In the genomic region with DNA sequence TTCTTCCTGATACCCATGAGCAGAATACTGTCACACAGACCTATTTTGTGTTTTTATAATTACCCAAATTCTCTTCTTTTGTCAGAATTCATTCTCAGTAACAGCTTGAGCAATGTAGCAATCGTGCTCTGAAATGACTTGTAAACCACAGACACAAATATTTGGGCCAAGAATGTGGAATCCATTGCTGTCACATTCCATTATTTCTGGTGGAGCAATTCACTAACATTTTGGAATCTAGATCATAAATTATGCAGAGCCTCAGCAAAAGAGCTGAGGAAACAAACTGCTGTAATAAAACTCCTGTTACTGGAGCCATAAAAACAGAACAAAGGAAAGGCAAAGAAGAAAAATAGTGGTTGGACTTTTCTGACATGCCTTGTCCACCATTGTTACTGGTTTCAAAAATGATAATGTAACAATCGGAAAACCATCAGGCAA, we compare ENCODE assay signal across 13 cellular contexts.
DNase-seq lines count a peak whose midpoint lies in the region; ATAC-seq and TF ChIP-seq lines count a peak whose summit lies in the region.
"Had no signal": no experiment of that assay in that cellular context is flagged by ENCODE, and none has a peak within 500 bp of the region (broad histone marks: within the 10 kb centered on the region; RNA-seq: fewer than 3 reads in every experiment).

No MANE protein-coding gene starts in this region.

- no peak overlapping the region for H3K4me2 ChIP-seq in mesenchymal stem cell (ENCODE audit: low read length, poor library complexity, severe bottlenecking)

- H3K18ac ChIP-seq in mesenchymal stem cell (ENCODE audit: low read depth in 1 of 2, low read length in 2 of 2): peak overlapping the region in 1 of 2 experiments; percentile 5

- H3K27me3 Mint-ChIP-seq in activated naive CD8-positive, alpha-beta T cell treated with anti-CD3 and anti-CD28 coated beads, Interleukin-2, amount 50 U/mL, for 24 hours: no peaks in the 10 kb centered on the region
- H3K27me3 Mint-ChIP-seq: CD4-positive, alpha-beta T cell had no signal

- in situ Hi-C loops in KBM-7 (cut with MboI; ENCODE audit: low pct_unique_long_range_greater_than_20kb, low sequenced_read_pairs): no loop called here

- H3K14ac ChIP-seq in mesenchymal stem cell (ENCODE audit: low read length in 2 of 2): no peak overlapping the region

- H2BK120ac ChIP-seq in mesenchymal stem cell (ENCODE audit: low read depth, low read length): no peak overlapping the region

- no peak overlapping the region for H4K91ac ChIP-seq in mesenchymal stem cell (ENCODE audit: low read length)

- no peak overlapping the region for H2BK12ac ChIP-seq in mesenchymal stem cell (ENCODE audit: low read length in 2 of 2)

- 93 to 94% methylated on average over 2 of the region's 2 CpGs for WGBS in ectodermal cell, 2 experiments
- WGBS in mesenchymal stem cell: 44% methylated on average over 2 of the region's 2 CpGs

- no peak overlapping the region for H2AFZ ChIP-seq in mesenchymal stem cell (ENCODE audit: low read depth, low read length)

- no peak for TF ChIP-seq CTCF in AG04449 (IDR thresholded peaks at IDR 0.05; ENCODE audit: insufficient read depth, low read length, missing control alignments)

- H3K23ac ChIP-seq in mesenchymal stem cell (ENCODE audit: low read length in 2 of 2): no peak overlapping the region

- peak overlapping the region; percentile 86 for H3K9ac ChIP-seq in mesenchymal stem cell (ENCODE audit: low read length)

- no peak overlapping the region for H2AK5ac ChIP-seq in mesenchymal stem cell (ENCODE audit: low read length, severe bottlenecking)

- CTCF ChIA-PET in AG04449 (lab: Yijun Ruan, JAX): no interaction called here

- H3K79me1 ChIP-seq in mesenchymal stem cell (replicated peaks; ENCODE audit: low read length, poor library complexity, severe bottlenecking): peaks cover 6% of the 10 kb centered on the region

- no peaks in the 10 kb centered on the region for H3K27me3 ChIP-seq in ectodermal cell (ENCODE audit: control insufficient read depth, insufficient read depth, low read length, poor library complexity, severe bottlenecking)
- H3K27me3 ChIP-seq in mesenchymal stem cell (ENCODE audit: control insufficient read depth in 1 of 2, insufficient read depth in 1 of 2, low read length in 2 of 2): no peaks in the 10 kb centered on the region

- H3K4ac ChIP-seq in mesenchymal stem cell (ENCODE audit: low read depth in 1 of 2, low read length in 2 of 2): no peak overlapping the region

- H3K4me1 Mint-ChIP-seq in activated naive CD8-positive, alpha-beta T cell treated with anti-CD3 and anti-CD28 coated beads, Interleukin-2, amount 50 U/mL, for 24 hours: no peaks in the 10 kb centered on the region

- DNase-seq in AG04449 (ENCODE audit: low read depth, low spot score): peak; percentile 82
- DNase-seq in NCI-H446 treated with DMSO at 0.1 percent for 48 hours (lab: John Stamatoyannopoulos, UW): peak; percentile 41
- DNase-seq in mesenchymal stem cell: peak; percentile 80
- DNase-seq in nucleus accumbens (lab: John Stamatoyannopoulos, UW): no peak
- DNase-seq in stimulated activated CD4-positive, alpha-beta T cell treated with anti-CD3 and anti-CD28 coated beads, Interleukin-4, amount 100 ng/mL, for 4 hours: no peak
- DNase-seq in activated naive CD8-positive, alpha-beta T cell treated with anti-CD3 and anti-CD28 coated beads, Interleukin-2, amount 50 U/mL, for 24 hours: no peak
- DNase-seq in KBM-7: no peak
- DNase-seq: activated T-cell treated with anti-CD3 and anti-CD28 coated beads for 4 hours; CD4-positive, alpha-beta T cell; head of caudate nucleus; posterior cingulate gyrus; SHP77 had no signal

- no peaks in the 10 kb centered on the region for H3K9me3 Mint-ChIP-seq in activated naive CD8-positive, alpha-beta T cell treated with anti-CD3 and anti-CD28 coated beads, Interleukin-2, amount 50 U/mL, for 24 hours
- H3K9me3 Mint-ChIP-seq: CD4-positive, alpha-beta T cell had no signal

- H3K36me3 ChIP-seq in ectodermal cell (ENCODE audit: control insufficient read depth, insufficient read depth, low read length) (no peaks in the 10 kb centered on the region), mesenchymal stem cell (ENCODE audit: control insufficient read depth in 1 of 2, insufficient read depth in 2 of 2, low read depth in 1 of 2, low read length in 2 of 2) (no peaks in the 10 kb centered on the region)

- peak overlapping the region; percentile 27 for H3K27ac ChIP-seq in ectodermal cell (ENCODE audit: insufficient read depth, low read depth, low read length, poor library complexity, severe bottlenecking)
- peak overlapping the region; percentile 92 for H3K27ac ChIP-seq in mesenchymal stem cell (ENCODE audit: low read length, poor library complexity, severe bottlenecking)

- H2BK5ac ChIP-seq in mesenchymal stem cell (ENCODE audit: low read depth, low read length, poor library complexity, severe bottlenecking): peak overlapping the region; percentile 15

- H3K4me1 ChIP-seq in ectodermal cell (ENCODE audit: control insufficient read depth, insufficient read depth, low read length) (peaks cover under 1% of the 10 kb centered on the region), mesenchymal stem cell (ENCODE audit: control insufficient read depth, insufficient read depth, low read depth, low read length) (peaks cover 7% of the 10 kb centered on the region)

- H3K4me3 ChIP-seq in AG04449 (ENCODE audit: low read depth, low read length): no peak overlapping the region
- H3K4me3 ChIP-seq in ectodermal cell (ENCODE audit: insufficient read depth, low read depth, low read length): no peak overlapping the region
- H3K4me3 ChIP-seq in mesenchymal stem cell (ENCODE audit: insufficient read depth in 1 of 2, low read depth in 1 of 2, low read length in 2 of 2): peak overlapping the region in 1 of 2 experiments; percentile 68

- H3K36me3 Mint-ChIP-seq in activated naive CD8-positive, alpha-beta T cell treated with anti-CD3 and anti-CD28 coated beads, Interleukin-2, amount 50 U/mL, for 24 hours (ENCODE audit: low read depth): no peaks in the 10 kb centered on the region

- H4K8ac ChIP-seq in mesenchymal stem cell (ENCODE audit: low read length): no peak overlapping the region

- no peak overlapping the region for H2BK15ac ChIP-seq in mesenchymal stem cell (ENCODE audit: low read depth, poor library complexity, severe bottlenecking)

- no peak for ATAC-seq in activated naive CD8-positive, alpha-beta T cell treated with anti-CD3 and anti-CD28 coated beads, Interleukin-2, amount 50 U/mL, for 24 hours

- H3K9me3 ChIP-seq in ectodermal cell (ENCODE audit: control insufficient read depth, low read length) (no peaks in the 10 kb centered on the region), mesenchymal stem cell (ENCODE audit: control insufficient read depth, low read length) (peaks cover 3% of the 10 kb centered on the region)

- no peak overlapping the region for H3K4me3 Mint-ChIP-seq in activated naive CD8-positive, alpha-beta T cell treated with anti-CD3 and anti-CD28 coated beads, Interleukin-2, amount 50 U/mL, for 24 hours
- H3K4me3 Mint-ChIP-seq: CD4-positive, alpha-beta T cell had no signal

- POLR2A ChIA-PET in AG04449 (lab: Yijun Ruan, JAX): interaction anchor here (0.6 kb wide), 1 partner anchor 37 kb away, joined by 3 read pairs; no protein-coding TSS in a partner anchor

- no peak overlapping the region for H3K27ac Mint-ChIP-seq in activated naive CD8-positive, alpha-beta T cell treated with anti-CD3 and anti-CD28 coated beads, Interleukin-2, amount 50 U/mL, for 24 hours
- H3K27ac Mint-ChIP-seq: CD4-positive, alpha-beta T cell had no signal

Comparison
In these comparisons a context has a peak if more than half of its experiments do, and no peak if none do; other contexts are left out.
1. DNase-seq: peak in AG04449 (single experiment), NCI-H446 treated with DMSO at 0.1 percent for 48 hours (single experiment) and mesenchymal stem cell (single experiment); none in nucleus accumbens (0 of 56), stimulated activated CD4-positive, alpha-beta T cell treated with anti-CD3 and anti-CD28 coated beads, Interleukin-4, amount 100 ng/mL, for 4 hours (0 of 2), activated naive CD8-positive, alpha-beta T cell treated with anti-CD3 and anti-CD28 coated beads, Interleukin-2, amount 50 U/mL, for 24 hours (single experiment) and KBM-7 (single experiment).